In the genomic region with DNA sequence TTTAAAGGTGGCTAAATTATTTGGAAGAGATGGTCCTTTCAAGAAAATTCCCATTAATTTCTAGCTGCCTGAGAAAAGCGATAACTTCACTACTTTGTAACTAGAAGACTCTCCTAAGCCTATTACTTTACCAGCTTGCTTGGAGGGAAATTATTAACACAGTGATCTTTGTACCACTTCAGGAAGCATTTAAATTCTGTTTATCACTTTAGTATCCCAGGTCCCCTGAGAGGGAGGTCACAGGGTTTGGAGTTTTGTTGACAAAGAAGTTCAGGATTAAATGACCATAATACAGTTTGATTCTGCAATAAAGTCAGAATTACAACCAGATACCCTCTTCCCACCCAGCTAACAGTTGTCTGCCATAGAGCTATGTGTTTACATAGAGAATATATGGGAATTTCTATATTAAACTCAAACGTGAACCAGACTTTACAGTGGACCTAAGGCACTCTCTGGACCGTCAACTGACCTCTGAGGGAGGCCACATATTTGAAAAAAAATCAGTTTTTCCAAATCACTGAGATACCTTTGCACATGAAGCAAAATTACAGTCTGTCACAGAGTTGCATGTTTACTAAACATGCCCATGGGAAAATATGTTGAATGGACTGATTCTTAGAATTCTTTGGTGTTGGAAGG, we compare ENCODE assay signal across 22 cellular contexts. TPM values are rescaled to one million over a fixed set of nuclear protein-coding genes. Genes with fewer than 3 reads are reported as not detected.
"Had no signal": no experiment of that assay in that cellular context is flagged by ENCODE, and none has a peak within 500 bp of the region (broad histone marks: within the 10 kb centered on the region; RNA-seq: fewer than 3 reads in every experiment).

No MANE protein-coding gene starts in this region.

- H3K27me3 ChIP-seq: neutrophil, pancreas had no signal

- H3K9me3 Mint-ChIP-seq: activated CD4-positive, alpha-beta memory T cell treated with anti-CD3 and anti-CD28 coated beads, Interleukin-2, amount 10 ng/mL, durations not matched to agents 7 days and 5 days; dendritic cell treated with granulocyte-macrophage colony-stimulating factor and Interleukin-4, amounts not matched to agents 40 ng/mL and 50 ng/mL, for 4 days; naive thymus-derived CD8-positive, alpha-beta T cell; WTC11 had no signal

- H3K9me3 ChIP-seq: gastrocnemius medialis, neutrophil, pancreas, sigmoid colon, spleen had no signal

- H3K36me3 ChIP-seq: gastrocnemius medialis, neutrophil, pancreas, sigmoid colon, spleen had no signal

- H3K4me1 ChIP-seq: gastrocnemius medialis, pancreas had no signal

- ATAC-seq: activated CD4-positive, alpha-beta T cell treated with anti-CD3 and anti-CD28 coated beads for 36 hours; activated naive CD4-positive, alpha-beta T cell treated with anti-CD3 and anti-CD28 coated beads, Interleukin-2, amount 50 U/mL, for 72 hours; esophagus mucosa; gastrocnemius medialis; naive thymus-derived CD8-positive, alpha-beta T cell; pancreas; WTC11 had no signal

- H3K27me3 Mint-ChIP-seq: activated CD4-positive, alpha-beta memory T cell treated with anti-CD3 and anti-CD28 coated beads, Interleukin-2, amount 10 ng/mL, durations not matched to agents 7 days and 5 days had no signal

- DNase-seq: activated CD4-positive, alpha-beta memory T cell treated with anti-CD3 and anti-CD28 coated beads, Interleukin-2, amount 10 ng/mL, durations not matched to agents 7 days and 5 days; activated CD4-positive, alpha-beta T cell treated with anti-CD3 and anti-CD28 coated beads for 36 hours; activated gamma-delta T cell treated with Interleukin-2 at 50 U/mL for 16 hours; activated T-cell treated with anti-CD3 and anti-CD28 coated beads, Interleukin-2, amount 50 U/mL, for 48 hours; amniotic stem cell; effector CD8-positive, alpha-beta T cell; gastrocnemius medialis; head of caudate nucleus; mesenchymal stem cell; naive thymus-derived CD8-positive, alpha-beta T cell; pancreas; sigmoid colon; spleen; stimulated activated CD4-positive, alpha-beta T cell treated with anti-CD3 and anti-CD28 coated beads, Interleukin-4, amount 100 ng/mL, for 4 hours; stimulated activated naive CD4-positive, alpha-beta T cell had no signal

- FAIRE-seq: pancreas, TTC549 had no signal

- H3K36me3 Mint-ChIP-seq: WTC11 had no signal

- H3K4me3 Mint-ChIP-seq: dendritic cell treated with granulocyte-macrophage colony-stimulating factor and Interleukin-4, amounts not matched to agents 40 ng/mL and 50 ng/mL, for 4 days; WTC11 had no signal

- H3K27ac ChIP-seq: gastrocnemius medialis, neutrophil, pancreas, sigmoid colon, spleen had no signal

- H3K27ac Mint-ChIP-seq: activated CD4-positive, alpha-beta memory T cell treated with anti-CD3 and anti-CD28 coated beads, Interleukin-2, amount 10 ng/mL, durations not matched to agents 7 days and 5 days; activated CD4-positive, alpha-beta T cell treated with anti-CD3 and anti-CD28 coated beads for 36 hours; dendritic cell treated with granulocyte-macrophage colony-stimulating factor and Interleukin-4, amounts not matched to agents 40 ng/mL and 50 ng/mL, for 4 days; WTC11 had no signal

- H3K4me3 ChIP-seq: gastrocnemius medialis, pancreas, sigmoid colon, spleen had no signal

RNA-seq across cellular contexts. Expression of gene SLC27A2, which starts 3.0 kb away (rescaled TPM):
- total RNA-seq: pulmonary artery endothelial cell had no signal
